22 cellular contexts compared by ENCODE assay signal in genomic region chr4:82718067-82718935, GRCh38.
DNase-seq lines count a peak whose midpoint lies in the region; ATAC-seq and TF ChIP-seq lines count a peak whose summit lies in the region.
"Had no signal": no experiment of that assay in that cellular context is flagged by ENCODE, and none has a peak within 500 bp of the region (broad histone marks: within the 10 kb centered on the region; RNA-seq: fewer than 3 reads in every experiment).

No MANE protein-coding gene starts in this region.

- H3K4me1 ChIP-seq in heart right ventricle (peaks cover 0 to 42% (median 0%) of the 10 kb centered on the region in 9 donors), aorta (ENCODE audit: control insufficient read depth in 1 of 2, insufficient read depth in 2 of 2, low read length in 2 of 2) (peaks cover 0 to 3% of the 10 kb centered on the region in 2 donors)

- H3K4me1 Mint-ChIP-seq in nephron progenitor cell, result peaks cover 16% of the 10 kb centered on the region
- peaks cover 6 to 28% of the 10 kb centered on the region in 2 donors for H3K4me1 Mint-ChIP-seq in natural killer cell

- no peaks in the 10 kb centered on the region for H3K9me3 Mint-ChIP-seq in nephron progenitor cell
- H3K9me3 Mint-ChIP-seq in natural killer cell, result no peaks in the 10 kb centered on the region
- H3K9me3 Mint-ChIP-seq: activated naive CD8-positive, alpha-beta T cell treated with anti-CD3 and anti-CD28 coated beads, Interleukin-2, amount 10 ng/mL, durations not matched to agents 7 days and 5 days; activated T-cell treated with anti-CD3 and anti-CD28 coated beads, Interleukin-2, amount 50 U/mL, for 4 hours; CD8-positive, alpha-beta T cell; naive B cell had no signal

- DNase-seq in Right ventricle myocardium inferior (ENCODE audit: missing footprints) (no peak), cardiac septum (ENCODE audit: low spot score) (no peak), heart right ventricle (no peak), nephron progenitor cell (no peak), aorta (no peak), natural killer cell (no peak)
- DNase-seq: 8988T; activated CD4-positive, alpha-beta T cell treated with anti-CD3 and anti-CD28 coated beads, Interleukin-2, amount 50 U/mL, for 48 hours; activated naive CD8-positive, alpha-beta T cell treated with anti-CD3 and anti-CD28 coated beads, Interleukin-2, amount 10 ng/mL, durations not matched to agents 7 days and 5 days; activated T-cell treated with anti-CD3 and anti-CD28 coated beads, Interleukin-2, amount 50 U/mL, for 4 hours; CD8-positive, alpha-beta T cell; H7; kidney; MM.1S; naive B cell; NCI-H2029; NCI-H524; SK-N-SH; trophoblast cell had no signal

- H3K27me3 ChIP-seq in heart right ventricle, result no peaks in the 10 kb centered on the region
- H3K27me3 ChIP-seq in aorta (ENCODE audit: control insufficient read depth in 1 of 2, insufficient read depth in 2 of 2, low read length in 1 of 2), result no peaks in the 10 kb centered on the region

- no peak for TF ChIP-seq CTCF in heart right ventricle (IDR thresholded peaks at IDR 0.05)
- TF ChIP-seq CTCF in nephron progenitor cell (IDR thresholded peaks at IDR 0.05), result no peak
- no peak for TF ChIP-seq CTCF in natural killer cell (IDR thresholded peaks at IDR 0.05)

- no peaks in the 10 kb centered on the region for H3K36me3 ChIP-seq in heart right ventricle
- no peaks in the 10 kb centered on the region for H3K36me3 ChIP-seq in aorta (ENCODE audit: control insufficient read depth in 1 of 2, insufficient read depth in 2 of 2, low read length in 1 of 2)

- intact Hi-C loops in Right ventricle myocardium inferior (cut with DNase I), result no loop called here
- intact Hi-C loops in cardiac septum (cut with DNase I), result no loop called here
- intact Hi-C loops in heart right ventricle (cut with DNase I), result no loop called here
- intact Hi-C loops in aorta (cut with DNase I), result no loop called here
- intact Hi-C loops in natural killer cell (cut with micrococcal nuclease), result no loop called here

- H3K27ac Mint-ChIP-seq in nephron progenitor cell (peak overlapping the region; percentile 92), natural killer cell (no peak overlapping the region)
- H3K27ac Mint-ChIP-seq: activated naive CD8-positive, alpha-beta T cell treated with anti-CD3 and anti-CD28 coated beads, Interleukin-2, amount 10 ng/mL, durations not matched to agents 7 days and 5 days; CD8-positive, alpha-beta T cell had no signal

- peaks cover 15% of the 10 kb centered on the region for H3K27me3 Mint-ChIP-seq in nephron progenitor cell (ENCODE audit: low read depth, poor library complexity)
- no peaks in the 10 kb centered on the region for H3K27me3 Mint-ChIP-seq in natural killer cell (ENCODE audit: low read depth in 2 of 2)
- H3K27me3 Mint-ChIP-seq: activated naive CD8-positive, alpha-beta T cell treated with anti-CD3 and anti-CD28 coated beads, Interleukin-2, amount 10 ng/mL, durations not matched to agents 7 days and 5 days; naive B cell had no signal

- no peak overlapping the region for H3K4me3 ChIP-seq in heart right ventricle
- H3K4me3 ChIP-seq in aorta (ENCODE audit: low read length in 2 of 2), result no peak overlapping the region
- H3K4me3 ChIP-seq: GM12878 had no signal

- H3K36me3 Mint-ChIP-seq in nephron progenitor cell (ENCODE audit: low read depth) (no peaks in the 10 kb centered on the region), natural killer cell (no peaks in the 10 kb centered on the region)
- H3K36me3 Mint-ChIP-seq: activated naive CD8-positive, alpha-beta T cell treated with anti-CD3 and anti-CD28 coated beads, Interleukin-2, amount 10 ng/mL, durations not matched to agents 7 days and 5 days; CD8-positive, alpha-beta T cell; naive B cell had no signal

- H3K27ac ChIP-seq in heart right ventricle (peak overlapping the region in 5 of 10 donors; percentile 4 to 44 (median 40)), aorta (ENCODE audit: low read depth in 1 of 2, low read length in 2 of 2) (no peak overlapping the region)

- ATAC-seq in Right ventricle myocardium inferior (peak; percentile 91), heart right ventricle (peak in 6 of 8 donors; percentile 36 to 88 (median 64)), aorta (ENCODE audit: low FRiP score) (peak; percentile 81), HG03378 (IDR thresholded peaks at IDR 0.05; ENCODE audit: unreplicated experiment) (no peak), natural killer cell (no peak), GM21447 (IDR thresholded peaks at IDR 0.05; ENCODE audit: unreplicated experiment) (no peak)
- ATAC-seq: activated T-cell treated with anti-CD3 and anti-CD28 coated beads, Interleukin-2, amount 50 U/mL, for 4 hours; CD8-positive, alpha-beta T cell; GM12878 had no signal

- H3K9me3 ChIP-seq in heart right ventricle, result no peaks in the 10 kb centered on the region
- H3K9me3 ChIP-seq in aorta (ENCODE audit: control insufficient read depth, low read length), result no peaks in the 10 kb centered on the region
- H3K9me3 ChIP-seq: SK-N-SH had no signal

- H3K4me3 Mint-ChIP-seq in nephron progenitor cell (no peak overlapping the region), natural killer cell (no peak overlapping the region)
- H3K4me3 Mint-ChIP-seq: activated naive CD8-positive, alpha-beta T cell treated with anti-CD3 and anti-CD28 coated beads, Interleukin-2, amount 10 ng/mL, durations not matched to agents 7 days and 5 days; activated T-cell treated with anti-CD3 and anti-CD28 coated beads, Interleukin-2, amount 50 U/mL, for 4 hours; CD8-positive, alpha-beta T cell; naive B cell had no signal

- WGBS in heart right ventricle, 2 donors, result 54 to 70% methylated on average over 7 of the region's 7 CpGs
- 32 to 41% methylated on average over 7 of the region's 7 CpGs for WGBS in aorta, 2 donors

Comparison
In these comparisons a context has a peak if more than half of its experiments do, and no peak if none do; other contexts are left out.
1. ATAC-seq: peak in Right ventricle myocardium inferior (single experiment), heart right ventricle (6 of 8) and aorta (single experiment); none in HG03378 (single experiment), natural killer cell (0 of 3) and GM21447 (single experiment).